ENCODE assay signal across 8 cellular contexts in genomic region chr2:38146302-38146916, GRCh38.
DNase-seq lines count a peak whose midpoint lies in the region; ATAC-seq and TF ChIP-seq lines count a peak whose summit lies in the region.

No MANE protein-coding gene starts in this region.

- peak overlapping the region; percentile 2 to 90 (median 71) for H3K27ac ChIP-seq in heart left ventricle

- 20 to 36% (median 28%) methylated on average over 7 of the region's 7 CpGs for WGBS in heart left ventricle, 4 donors

- no peak for TF ChIP-seq CTCF in WTC11 (IDR thresholded peaks at IDR 0.05)
- no peak for TF ChIP-seq CTCF in heart left ventricle (IDR thresholded peaks at IDR 0.05)

- POLR2A ChIA-PET in WTC11 (lab: Charles Lee), result interaction anchor here (0.7 kb wide), 1 partner anchor 925 kb away, joined by 5 read pairs; no protein-coding TSS in a partner anchor

- H3K9me3 ChIP-seq in heart left ventricle, result peaks cover 0 to 9% (median 0%) of the 10 kb centered on the region in 12 donors

- ATAC-seq in GM19023 (IDR thresholded peaks at IDR 0.05; ENCODE audit: unreplicated experiment) (peak; percentile 79), HG03135 (IDR thresholded peaks at IDR 0.05; ENCODE audit: unreplicated experiment) (peak; percentile 54), WTC11 (peak; percentile 57), heart left ventricle (peak; percentile 71 to 93 (median 85))

- H3K27me3 ChIP-seq in heart left ventricle, result no peaks in the 10 kb centered on the region

- no peak for TF ChIP-seq POLR2A in heart left ventricle (IDR thresholded peaks at IDR 0.05)

- intact Hi-C loops in heart left ventricle (cut with DNase I), result no loop called here

- peaks cover 0 to 38% (median 7%) of the 10 kb centered on the region in 12 donors for H3K4me1 ChIP-seq in heart left ventricle

- H3K27me3 Mint-ChIP-seq in WTC11 (ENCODE audit: low read depth), result no peaks in the 10 kb centered on the region

- no peaks in the 10 kb centered on the region for H3K36me3 Mint-ChIP-seq in WTC11

- DNase-seq in ACHN (peak; percentile 81), WTC11 (ENCODE audit: low spot score) (no peak), heart left ventricle (peak; percentile 37 to 77 (median 61)), NCI-H446 treated with DMSO at 0.1 percent for 48 hours (lab: John Stamatoyannopoulos, UW) (no peak), RKO (ENCODE audit: low spot score) (no peak)
- peak; percentile 5 to 32 for DNase-seq in stimulated activated CD8-positive, alpha-beta memory T cell treated with anti-CD3 and anti-CD28 coated beads, Interleukin-2, amount 100 ng/mL, for 48 hours (ENCODE audit: low read depth in 2 of 2)

- in situ Hi-C loops in ACHN (cut with HindIII; ENCODE audit: low pct_ligation_motif_present, low pct_unique_long_range_greater_than_20kb, low sequenced_read_pairs), result no loop called here

- no peaks in the 10 kb centered on the region for H3K36me3 ChIP-seq in heart left ventricle

- H3K9me3 Mint-ChIP-seq in WTC11, result peaks cover 9% of the 10 kb centered on the region

- H3K4me3 Mint-ChIP-seq in WTC11, result no peak overlapping the region

- no peak overlapping the region for H3K27ac Mint-ChIP-seq in WTC11

- peaks cover 12% of the 10 kb centered on the region for H3K4me1 Mint-ChIP-seq in WTC11

- H3K4me3 ChIP-seq in heart left ventricle, result no peak overlapping the region

- CTCF ChIA-PET in WTC11 (lab: Charles Lee), result interaction anchor here (0.6 to 0.8 kb wide), 2 partner anchors 70 to 502 kb away, joined by 4 to 5 read pairs; partner anchors contain the start of gene CYP1B1

TF ChIP-seq in WTC11, 78 proteins besides CTCF, POLR2A, EP300 and RAD21:
- no peak for TF ChIP-seq GRHL2 (CRISPR knock-in tag; IDR thresholded peaks at IDR 0.05; ENCODE audit: insufficient replicate concordance, severe bottlenecking)

Comparison
In these comparisons a context has a peak if more than half of its experiments do, and no peak if none do; other contexts are left out.
1. DNase-seq: peak in ACHN (single experiment), heart left ventricle (5 of 5) and stimulated activated CD8-positive, alpha-beta memory T cell treated with anti-CD3 and anti-CD28 coated beads, Interleukin-2, amount 100 ng/mL, for 48 hours (2 of 2); none in WTC11 (single experiment), NCI-H446 treated with DMSO at 0.1 percent for 48 hours (single experiment) and RKO (single experiment).
2. Peak in every context shown above with its lines, with median percentiles within 50 percentile points of each other: ATAC-seq.